ENCODE assay signal across 17 cellular contexts in the genomic region with DNA sequence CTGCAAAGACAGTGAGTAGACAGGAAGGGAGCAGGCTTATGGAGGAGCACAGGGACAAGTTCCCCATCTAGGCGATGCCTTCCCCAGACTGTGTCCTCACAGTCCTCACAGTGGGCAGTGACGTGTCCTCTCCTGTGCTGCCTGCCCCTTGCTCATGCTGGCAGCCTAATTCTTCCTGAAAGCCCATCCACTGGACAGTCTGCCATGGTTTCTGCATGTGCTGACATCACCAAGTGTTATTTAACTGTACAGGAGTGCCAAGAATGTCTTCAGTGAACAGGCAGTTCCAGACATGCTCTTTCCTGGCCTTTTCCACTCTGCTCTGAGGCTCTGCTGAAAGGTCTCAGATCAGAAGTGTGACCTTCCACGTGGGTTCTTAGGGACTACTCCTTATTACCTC. TPM values are rescaled to one million over a fixed set of nuclear protein-coding genes. Genes with fewer than 3 reads are reported as not detected.
A peak's percentile ranks its signal among the peaks of the same experiment; 100 is the strongest.
DNase-seq lines count a peak whose midpoint lies in the region; TF ChIP-seq lines count a peak whose summit lies in the region.
"Had no signal": no experiment of that assay in that cellular context is flagged by ENCODE, and none has a peak within 500 bp of the region (broad histone marks: within the 10 kb centered on the region; RNA-seq: fewer than 3 reads in every experiment).

No MANE protein-coding gene starts in this region.

- no peak overlapping the region for H2BK5ac ChIP-seq in trophoblast cell (ENCODE audit: low read depth, low read length, poor library complexity)
- H2BK5ac ChIP-seq in mesendoderm (ENCODE audit: low read length) = no peak overlapping the region

- H3K4me2 ChIP-seq in mammary epithelial cell (ENCODE audit: insufficient read depth, low read depth, low read length) (no peak overlapping the region), trophoblast cell (ENCODE audit: low read length) (no peak overlapping the region), mesendoderm (ENCODE audit: low read length) (no peak overlapping the region)
- H3K4me2 ChIP-seq: GM23338 had no signal

- H2AFZ ChIP-seq in mammary epithelial cell (ENCODE audit: low read depth, low read length) = no peak overlapping the region
- H2AFZ ChIP-seq in trophoblast cell (ENCODE audit: insufficient read depth, low read length, poor library complexity) = no peak overlapping the region
- H2AFZ ChIP-seq: GM23338 had no signal

- no peak overlapping the region for H4K91ac ChIP-seq in trophoblast cell (ENCODE audit: low read depth, low read length)

- no TSS peak for BruUV-seq in mammary epithelial cell (replicated peaks; lab: Mats Ljungman, UMichigan)
- no TSS peak for BruUV-seq in MCF 10A (replicated peaks; lab: Mats Ljungman, UMichigan)

- H3K79me2 ChIP-seq in mammary epithelial cell (ENCODE audit: insufficient read depth, low read length) = no peaks in the 10 kb centered on the region
- H3K79me2 ChIP-seq in trophoblast cell (ENCODE audit: control insufficient read depth, insufficient read depth, low read length, poor library complexity) = no peaks in the 10 kb centered on the region
- H3K79me2 ChIP-seq in mesendoderm (ENCODE audit: control insufficient read depth, insufficient read depth, low read length) = no peaks in the 10 kb centered on the region

- dilution Hi-C loops in mammary epithelial cell (cut with HindIII; ENCODE audit: low sequenced_read_pairs) = no loop called here

- peak; percentile 18 for DNase-seq in mammary epithelial cell
- no peak for DNase-seq in MCF 10A (ENCODE audit: unreplicated experiment)
- peak; percentile 2 for DNase-seq in MG63
- DNase-seq in epithelial cell of prostate (ENCODE audit: low read depth, low spot score) = peak; percentile 8
- no peak for DNase-seq in trophoblast cell
- no peak for DNase-seq in foreskin fibroblast
- DNase-seq in mesendoderm = no peak
- DNase-seq: 8988T, NCI-H1105 treated with DMSO at 0.1 percent for 48 hours, NCI-H2029 treated with DMSO at 0.1 percent for 48 hours, NCI-H2171, NCI-H526, SJCRH30 had no signal

- no peak overlapping the region for H3K14ac ChIP-seq in trophoblast cell (ENCODE audit: low read length)

- 0% methylated on average over 3 of the region's 3 CpGs for WGBS in mammary epithelial cell (ENCODE audit: low coverage, missing lambda C conversion rate)
- no CpG with 5 or more reads among the region's 3 CpGs for WGBS in trophoblast cell (ENCODE audit: extremely low coverage, insufficient coverage, insufficient read length)
- WGBS in mesendoderm (ENCODE audit: extremely low coverage, insufficient coverage, low lambda C conversion rate) = no CpG with 5 or more reads among the region's 3 CpGs

- H3K27me3 ChIP-seq in mammary epithelial cell (ENCODE audit: insufficient read depth, low read length) = no peaks in the 10 kb centered on the region
- H3K27me3 ChIP-seq in MG63 = no peaks in the 10 kb centered on the region
- no peaks in the 10 kb centered on the region for H3K27me3 ChIP-seq in trophoblast cell (ENCODE audit: insufficient read depth, low read length)
- H3K27me3 ChIP-seq in mesendoderm (ENCODE audit: insufficient read depth, low read length, poor library complexity) = no peaks in the 10 kb centered on the region
- H3K27me3 ChIP-seq: SJCRH30 had no signal

- POLR2A ChIA-PET in MCF 10A (lab: Yijun Ruan, JAX) = no interaction called here

- no peak overlapping the region for H2BK12ac ChIP-seq in trophoblast cell (ENCODE audit: low read length)

- H3K79me1 ChIP-seq in trophoblast cell (ENCODE audit: low read length) = no peaks in the 10 kb centered on the region
- no peaks in the 10 kb centered on the region for H3K79me1 ChIP-seq in mesendoderm (ENCODE audit: low read length)

- H4K12ac ChIP-seq in trophoblast cell (ENCODE audit: low read depth, low read length) = no peak overlapping the region

- H3K27ac Mint-ChIP-seq in MCF 10A (ENCODE audit: low read depth, unreplicated experiment) = no peak overlapping the region
- H3K27ac Mint-ChIP-seq: GM23338 had no signal

- H2BK15ac ChIP-seq in mesendoderm (replicated peaks; ENCODE audit: low read depth) = no peak overlapping the region

- H2AK5ac ChIP-seq in trophoblast cell (ENCODE audit: low read length) = no peak overlapping the region
- no peak overlapping the region for H2AK5ac ChIP-seq in mesendoderm (ENCODE audit: low read length)

- TF ChIP-seq CTCF in mammary epithelial cell (conservative IDR thresholded peaks at IDR 0.05 in 1 of 2, IDR thresholded peaks at IDR 0.05 in 1 of 2; ENCODE audit: extremely low read depth in 1 of 2, insufficient read depth in 1 of 2, low read depth in 1 of 2, low read length in 2 of 2) = no peak
- TF ChIP-seq CTCF in MCF 10A (IDR thresholded peaks at IDR 0.05; ENCODE audit: unreplicated experiment) = no peak
- TF ChIP-seq CTCF in foreskin fibroblast (IDR thresholded peaks at IDR 0.05; ENCODE audit: low read depth, low read length) = no peak

- H3K36me3 Mint-ChIP-seq in MCF 10A (ENCODE audit: insufficient read depth, unreplicated experiment) = no peaks in the 10 kb centered on the region

- no peak overlapping the region for H3K18ac ChIP-seq in trophoblast cell (ENCODE audit: low read length)
- no peak overlapping the region for H3K18ac ChIP-seq in mesendoderm (ENCODE audit: low read length)

- H3K4ac ChIP-seq in trophoblast cell (ENCODE audit: low read depth, low read length) (no peak overlapping the region), mesendoderm (ENCODE audit: low read depth, low read length) (no peak overlapping the region)

- CTCF ChIA-PET in mammary epithelial cell (lab: Charles Lee; ENCODE audit: low non-redundant PET) (no interaction called here), MCF 10A (lab: Yijun Ruan, JAX) (interaction anchor here (0.6 kb wide), 1 partner anchor 276 kb away, joined by 4 read pairs; no protein-coding TSS in a partner anchor)

- H4K20me1 ChIP-seq in mammary epithelial cell (ENCODE audit: insufficient read depth, low read length) = no peaks in the 10 kb centered on the region

- no peak overlapping the region for H4K8ac ChIP-seq in trophoblast cell (ENCODE audit: low read depth, low read length)
- H4K8ac ChIP-seq in mesendoderm (ENCODE audit: low read depth, low read length) = no peak overlapping the region

- H4K5ac ChIP-seq in mesendoderm (ENCODE audit: low read length) = no peak overlapping the region

- H3K4me3 Mint-ChIP-seq in MCF 10A (ENCODE audit: unreplicated experiment) = no peak overlapping the region
- H3K4me3 Mint-ChIP-seq: GM23338 had no signal

- no peak overlapping the region for H2BK120ac ChIP-seq in trophoblast cell (ENCODE audit: insufficient read depth, low read length, poor library complexity)
- H2BK120ac ChIP-seq in mesendoderm (ENCODE audit: low read depth, low read length) = no peak overlapping the region

- H3K4me1 ChIP-seq in mammary epithelial cell (ENCODE audit: insufficient read depth, low read length) (no peaks in the 10 kb centered on the region), trophoblast cell (ENCODE audit: control insufficient read depth in 1 of 2, insufficient read depth in 2 of 2, low read length in 2 of 2) (no peaks in the 10 kb centered on the region), mesendoderm (ENCODE audit: control insufficient read depth, low read depth, low read length) (no peaks in the 10 kb centered on the region)
- H3K4me1 ChIP-seq: HAP-1, SJCRH30 had no signal

- H3K56ac ChIP-seq in mesendoderm (ENCODE audit: low read length) = no peak overlapping the region

- H3K4me1 Mint-ChIP-seq in MCF 10A (ENCODE audit: insufficient read depth, unreplicated experiment) = no peaks in the 10 kb centered on the region
- H3K4me1 Mint-ChIP-seq: GM23338 had no signal

- H3K36me3 ChIP-seq in mammary epithelial cell (ENCODE audit: insufficient read depth, low read length) (no peaks in the 10 kb centered on the region), MG63 (no peaks in the 10 kb centered on the region), trophoblast cell (ENCODE audit: control insufficient read depth in 1 of 2, insufficient read depth in 2 of 2, low read length in 2 of 2) (no peaks in the 10 kb centered on the region), mesendoderm (ENCODE audit: control insufficient read depth, insufficient read depth, low read length) (no peaks in the 10 kb centered on the region)
- H3K36me3 ChIP-seq: HAP-1, SJCRH30 had no signal

- no peak overlapping the region for H3K23ac ChIP-seq in trophoblast cell (ENCODE audit: low read length)
- H3K23ac ChIP-seq in mesendoderm (ENCODE audit: low read length) = no peak overlapping the region

- H3K4me3 ChIP-seq in mammary epithelial cell (replicated peaks in 1 of 3; ENCODE audit: insufficient read depth in 1 of 3, low read depth in 2 of 3, low read length in 3 of 3) = no peak overlapping the region
- no peak overlapping the region for H3K4me3 ChIP-seq in MG63
- H3K4me3 ChIP-seq in trophoblast cell (ENCODE audit: low read depth, low read length) = peak overlapping the region; percentile 49
- H3K4me3 ChIP-seq in foreskin fibroblast (ENCODE audit: low read depth in 1 of 2, low read length in 2 of 2) = no peak overlapping the region
- no peak overlapping the region for H3K4me3 ChIP-seq in mesendoderm (ENCODE audit: low read length)
- H3K4me3 ChIP-seq: GM23338, HAP-1, K562, SJCRH30 had no signal

- H3K27ac ChIP-seq in mammary epithelial cell (ENCODE audit: insufficient read depth, low read depth, low read length) (no peak overlapping the region), epithelial cell of prostate (no peak overlapping the region), trophoblast cell (ENCODE audit: low read depth, low read length) (no peak overlapping the region), mesendoderm (ENCODE audit: low read depth, low read length) (no peak overlapping the region)
- H3K27ac ChIP-seq: C4-2B, SJCRH30 had no signal

- no peaks in the 10 kb centered on the region for H3K27me3 Mint-ChIP-seq in MCF 10A (ENCODE audit: insufficient read depth, unreplicated experiment)

- H3K9me3 ChIP-seq in mammary epithelial cell (replicated peaks; ENCODE audit: insufficient read depth, low read length) = no peaks in the 10 kb centered on the region
- no peaks in the 10 kb centered on the region for H3K9me3 ChIP-seq in MG63
- H3K9me3 ChIP-seq in trophoblast cell (ENCODE audit: insufficient read depth, low read depth, low read length) = peaks cover 11% of the 10 kb centered on the region
- H3K9me3 ChIP-seq: HAP-1, SJCRH30 had no signal

- in situ Hi-C loops in mammary epithelial cell (cut with MboI; ENCODE audit: low sequenced_read_pairs in 2 of 2) = no loop called here

- H3K9me3 Mint-ChIP-seq in MCF 10A (ENCODE audit: unreplicated experiment) = no peaks in the 10 kb centered on the region

- intact Hi-C loops in mammary epithelial cell (cut with micrococcal nuclease) (loop anchor here (10.0 kb wide), 1 partner anchor 68 kb away; no protein-coding TSS in a partner anchor), MCF 10A (cut with micrococcal nuclease) (no loop called here)

- H3K9ac ChIP-seq in mammary epithelial cell (ENCODE audit: insufficient read depth, low read length) = no peak overlapping the region
- H3K9ac ChIP-seq in trophoblast cell (ENCODE audit: low read length) = no peak overlapping the region
- no peak overlapping the region for H3K9ac ChIP-seq in mesendoderm (ENCODE audit: low read length)

RNA-seq across cellular contexts. Expression of a gene that starts 54.1 kb away (rescaled TPM):
- 1 to 10 TPM; 5.9 to 8.2 TPM for total RNA-seq in mammary epithelial cell
- 2.9 TPM for polyA plus RNA-seq in mammary epithelial cell
- not detected for polyA minus RNA-seq in mammary epithelial cell
- total RNA-seq in MCF 10A (2022) = 5.7 and 10.0 TPM in 2 replicates
- total RNA-seq in MG63 (2014; rRNA removed; shearing (Covaris generic); ENCODE audit: low replicate concordance) = 3.7 and 4.0 TPM in 2 replicates
- polyA plus RNA-seq in trophoblast cell (2013) = 3.2 and 4.5 TPM in 2 replicates
- 3.9 TPM for polyA plus RNA-seq in mesendoderm (2013, experiment 1 of 2)
- 4.6 TPM for polyA plus RNA-seq in mesendoderm (2013, experiment 2 of 2)

Comparison
In these comparisons a context has a peak if more than half of its experiments do, and no peak if none do; other contexts are left out.
1. DNase-seq: peak in mammary epithelial cell (single experiment), MG63 (single experiment) and epithelial cell of prostate (single experiment); none in MCF 10A (single experiment), trophoblast cell (0 of 2), foreskin fibroblast (0 of 2) and mesendoderm (single experiment).